ENCODE assay signal across 8 cellular contexts in genomic region chrX:113929004-113929403, GRCh38.
DNase-seq lines count a peak whose midpoint lies in the region; ATAC-seq, FAIRE-seq and TF ChIP-seq lines count a peak whose summit lies in the region.

No MANE protein-coding gene starts in this region.

- no peaks in the 10 kb centered on the region for H4K20me1 ChIP-seq in GM12878 (ENCODE audit: control insufficient read depth, insufficient read depth)

- peak; percentile 36 for DNase-seq in SIG-M5 treated with dmso at 0.1 percent for 504 hours (lab: John Stamatoyannopoulos, UW; ENCODE audit: unreplicated experiment)
- DNase-seq in SIG-M5 (lab: John Stamatoyannopoulos, UW), result no peak
- peak; percentile 11 for DNase-seq in NCI-H2107 (lab: John Stamatoyannopoulos, UW)
- DNase-seq in GM12878 (ENCODE audit: low read depth, low spot score), result no peak
- DNase-seq in mucosa of descending colon, result peak in 1 of 3 donors; percentile 47
- DNase-seq in NCI-H2029 treated with DMSO at 0.1 percent for 48 hours (lab: John Stamatoyannopoulos, UW), result no peak
- DNase-seq in tibial nerve (ENCODE audit: low spot score in 2 of 2), result no peak

- BruUV-seq in GM12878 (replicated peaks; lab: Mats Ljungman, UMichigan), result no TSS peak

- H3K9ac ChIP-seq in GM12878 (ENCODE audit: control insufficient read depth, insufficient read depth, low read length), result no peak overlapping the region

- TF ChIP-seq POLR2A in GM12878 (IDR thresholded peaks at IDR 0.05; ENCODE audit: low read depth, low read length) (no peak), tibial nerve (IDR thresholded peaks at IDR 0.05) (no peak)

- TF ChIP-seq CTCF in GM12878 (IDR thresholded peaks at IDR 0.05 in 2 of 3, conservative IDR thresholded peaks at IDR 0.05 in 1 of 3; ENCODE audit: control insufficient read depth in 2 of 3, extremely low read depth in 1 of 3, insufficient read depth in 1 of 3, low read depth in 3 of 3, low read length in 3 of 3) (peak; percentile 43 to 64 (median 53); a peak in 5 of 6 replicates), mucosa of descending colon (IDR thresholded peaks at IDR 0.05) (no peak), tibial nerve (IDR thresholded peaks at IDR 0.05) (no peak)

- H3K27me3 ChIP-seq in GM12878 (replicated peaks in 1 of 2; ENCODE audit: control insufficient read depth in 2 of 2, insufficient read depth in 2 of 2, low read length in 1 of 2) (no peaks in the 10 kb centered on the region), tibial nerve (no peaks in the 10 kb centered on the region)

- RAD21 ChIA-PET in GM12878 (lab: Charles Lee; ENCODE audit: unreplicated experiment), result no interaction called here

- WGBS in GM12878 (ENCODE audit: insufficient coverage, insufficient replicate concordance, low lambda C conversion rate, missing lambda C conversion rate), result 59% methylated on average over 3 of the region's 3 CpGs
- 18 to 41% methylated on average over 3 of the region's 3 CpGs for WGBS in tibial nerve, 2 donors

- no peak overlapping the region for H2AFZ ChIP-seq in GM12878 (ENCODE audit: control insufficient read depth, low read depth, low read length)

- no peaks in the 10 kb centered on the region for H3K79me2 ChIP-seq in GM12878 (ENCODE audit: control insufficient read depth, insufficient read depth, low read length)

- CTCF ChIA-PET in GM12878 (lab: Yijun Ruan, JAX), result interaction anchor here (2.2 kb wide), 1 partner anchor 11 kb away, joined by 5 read pairs; no protein-coding TSS in a partner anchor

- H3K4me3 ChIP-seq in GM12878 (no peak overlapping the region), mucosa of descending colon (no peak overlapping the region), tibial nerve (no peak overlapping the region)

- no peak overlapping the region for H3K27ac ChIP-seq in GM12878 (ENCODE audit: control insufficient read depth, insufficient read depth)
- no peak overlapping the region for H3K27ac ChIP-seq in tibial nerve

- ATAC-seq in GM12878 (peak; percentile 87), mucosa of descending colon (peak; percentile 85), HG02938 (IDR thresholded peaks at IDR 0.05; ENCODE audit: unreplicated experiment) (no peak)

- no peak for TF ChIP-seq EP300 in GM12878 (IDR thresholded peaks at IDR 0.05; ENCODE audit: borderline replicate concordance in 1 of 2, control insufficient read depth in 1 of 2, low read depth in 2 of 2, low read length in 2 of 2)
- no peak for TF ChIP-seq EP300 in tibial nerve (IDR thresholded peaks at IDR 0.05)

- H3K9me3 ChIP-seq in GM12878 (replicated peaks; ENCODE audit: control insufficient read depth, insufficient read depth, low read length) (no peaks in the 10 kb centered on the region), mucosa of descending colon (no peaks in the 10 kb centered on the region), tibial nerve (no peaks in the 10 kb centered on the region)

- POLR2A ChIA-PET in GM12878 (lab: Charles Lee), result no interaction called here

- no peak for FAIRE-seq in GM12878 (lab: Jason Lieb, UNC)

- H3K4me1 ChIP-seq in GM12878 (ENCODE audit: control insufficient read depth, insufficient read depth, low read length), result no peaks in the 10 kb centered on the region
- no peaks in the 10 kb centered on the region for H3K4me1 ChIP-seq in mucosa of descending colon (ENCODE audit: low read depth)
- H3K4me1 ChIP-seq in tibial nerve, result no peaks in the 10 kb centered on the region

- TF ChIP-seq RAD21 in GM12878 (IDR thresholded peaks at IDR 0.05; ENCODE audit: insufficient read depth, low read depth, low read length), result peak; percentile 62

- no peak overlapping the region for H3K4me2 ChIP-seq in GM12878 (ENCODE audit: control insufficient read depth, insufficient read depth)

- in situ Hi-C loops in GM12878 (cut with MboI), result no loop called here

- intact Hi-C loops in GM12878 (cut with micrococcal nuclease; ENCODE audit: unreplicated experiment) (loop anchor here (1.0 kb wide), 1 partner anchor 146 kb away; no protein-coding TSS in a partner anchor), mucosa of descending colon (cut with DNase I, micrococcal nuclease) (no loop called here)

- H3K36me3 ChIP-seq in GM12878 (ENCODE audit: control insufficient read depth in 2 of 2, insufficient read depth in 2 of 2, low read length in 1 of 2) (no peaks in the 10 kb centered on the region), mucosa of descending colon (ENCODE audit: low read depth) (no peaks in the 10 kb centered on the region), tibial nerve (no peaks in the 10 kb centered on the region)

- SMC1A ChIA-PET in GM12878 (lab: Charles Lee; ENCODE audit: uncharacterized antibody, unreplicated experiment), result no interaction called here

TF ChIP-seq in GM12878, 131 proteins besides CTCF, POLR2A, EP300 and RAD21:
- TF ChIP-seq SMC3 (IDR thresholded peaks at IDR 0.05; ENCODE audit: borderline replicate concordance, low read length), result peak; percentile 28; the same call in 1 of the 2 replicates
- TF ChIP-seq, protein P1, sequence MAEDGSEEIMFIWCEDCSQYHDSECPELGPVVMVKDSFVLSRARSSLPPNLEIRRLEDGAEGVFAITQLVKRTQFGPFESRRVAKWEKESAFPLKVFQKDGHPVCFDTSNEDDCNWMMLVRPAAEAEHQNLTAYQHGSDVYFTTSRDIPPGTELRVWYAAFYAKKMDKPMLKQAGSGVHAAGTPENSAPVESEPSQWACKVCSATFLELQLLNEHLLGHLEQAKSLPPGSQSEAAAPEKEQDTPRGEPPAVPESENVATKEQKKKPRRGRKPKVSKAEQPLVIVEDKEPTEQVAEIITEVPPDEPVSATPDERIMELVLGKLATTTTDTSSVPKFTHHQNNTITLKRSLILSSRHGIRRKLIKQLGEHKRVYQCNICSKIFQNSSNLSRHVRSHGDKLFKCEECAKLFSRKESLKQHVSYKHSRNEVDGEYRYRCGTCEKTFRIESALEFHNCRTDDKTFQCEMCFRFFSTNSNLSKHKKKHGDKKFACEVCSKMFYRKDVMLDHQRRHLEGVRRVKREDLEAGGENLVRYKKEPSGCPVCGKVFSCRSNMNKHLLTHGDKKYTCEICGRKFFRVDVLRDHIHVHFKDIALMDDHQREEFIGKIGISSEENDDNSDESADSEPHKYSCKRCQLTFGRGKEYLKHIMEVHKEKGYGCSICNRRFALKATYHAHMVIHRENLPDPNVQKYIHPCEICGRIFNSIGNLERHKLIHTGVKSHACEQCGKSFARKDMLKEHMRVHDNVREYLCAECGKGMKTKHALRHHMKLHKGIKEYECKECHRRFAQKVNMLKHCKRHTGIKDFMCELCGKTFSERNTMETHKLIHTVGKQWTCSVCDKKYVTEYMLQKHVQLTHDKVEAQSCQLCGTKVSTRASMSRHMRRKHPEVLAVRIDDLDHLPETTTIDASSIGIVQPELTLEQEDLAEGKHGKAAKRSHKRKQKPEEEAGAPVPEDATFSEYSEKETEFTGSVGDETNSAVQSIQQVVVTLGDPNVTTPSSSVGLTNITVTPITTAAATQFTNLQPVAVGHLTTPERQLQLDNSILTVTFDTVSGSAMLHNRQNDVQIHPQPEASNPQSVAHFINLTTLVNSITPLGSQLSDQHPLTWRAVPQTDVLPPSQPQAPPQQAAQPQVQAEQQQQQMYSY (CRISPR knock-in tag; IDR thresholded peaks at IDR 0.05), result no peak

Comparison
In these comparisons a context has a peak if more than half of its experiments do, and no peak if none do; other contexts are left out.
1. DNase-seq: peak in SIG-M5 treated with dmso at 0.1 percent for 504 hours (single experiment) and NCI-H2107 (single experiment); none in SIG-M5 (single experiment), GM12878 (single experiment), NCI-H2029 treated with DMSO at 0.1 percent for 48 hours (single experiment) and tibial nerve (0 of 2).
2. CTCF ChIP-seq: peak in GM12878 (3 of 3); none in mucosa of descending colon (single experiment) and tibial nerve (0 of 5).